ENCODE assay signal across 18 cellular contexts in the genomic region with DNA sequence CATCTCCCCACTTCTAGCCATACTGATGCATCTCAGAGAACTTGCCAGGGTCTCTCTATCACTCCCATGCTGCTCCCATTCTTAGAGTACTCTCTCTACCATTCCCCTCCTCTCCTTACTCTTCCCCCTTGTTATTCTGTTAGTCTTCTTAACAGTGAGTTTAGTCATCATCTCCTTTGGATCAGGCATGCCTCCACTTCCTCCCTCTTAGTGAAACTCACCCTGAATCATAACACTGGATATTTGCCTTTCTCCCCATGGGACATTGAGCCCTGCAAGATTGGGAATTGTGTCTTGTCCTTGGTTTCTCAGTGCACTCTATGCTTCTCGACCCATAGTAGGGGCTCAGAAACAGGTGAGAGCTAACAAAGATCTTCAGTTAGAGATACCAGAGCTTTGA.
DNase-seq lines count a peak whose midpoint lies in the region; FAIRE-seq and TF ChIP-seq lines count a peak whose summit lies in the region.
"Had no signal": no experiment of that assay in that cellular context is flagged by ENCODE, and none has a peak within 500 bp of the region (broad histone marks: within the 10 kb centered on the region; RNA-seq: fewer than 3 reads in every experiment).

No MANE protein-coding gene starts in this region.

- H3K27me3 Mint-ChIP-seq in glutamatergic neuron (ENCODE audit: unreplicated experiment), result peaks cover 5% of the 10 kb centered on the region
- peaks cover 2% of the 10 kb centered on the region for H3K27me3 Mint-ChIP-seq in progenitor cell of endocrine pancreas
- H3K27me3 Mint-ChIP-seq: type B pancreatic cell had no signal

- no peak overlapping the region for H3K27ac ChIP-seq in brain microvascular endothelial cell
- H3K27ac ChIP-seq: SJCRH30 had no signal

- H3K27me3 ChIP-seq in MG63 (no peaks in the 10 kb centered on the region), brain microvascular endothelial cell (replicated peaks) (no peaks in the 10 kb centered on the region)
- H3K27me3 ChIP-seq: SJCRH30 had no signal

- DNase-seq in AG08396 (ENCODE audit: low spot score) (peak; percentile 25), MG63 (peak; percentile 45), brain microvascular endothelial cell (peak; percentile 63), glutamatergic neuron (no peak), NCI-H774 (lab: John Stamatoyannopoulos, UW) (no peak), Ammon's horn (ENCODE audit: low spot score) (no peak), HTR-8/SVneo (ENCODE audit: insufficient read length, low spot score) (no peak), progenitor cell of endocrine pancreas (ENCODE audit: low spot score, unreplicated experiment) (no peak)
- DNase-seq: activated CD4-positive, alpha-beta T cell treated with anti-CD3 and anti-CD28 coated beads, Interleukin-2, amount 10 ng/mL, durations not matched to agents 24 days and 14 days; activated T-cell treated with anti-CD3 and anti-CD28 coated beads, Interleukin-2, amount 50 U/mL, for 1 hour; GDM1; hippocampal formation; NCI-H1048; SJCRH30 had no signal

- H3K4me3 Mint-ChIP-seq in glutamatergic neuron (ENCODE audit: unreplicated experiment), result peak overlapping the region; percentile 9
- no peak overlapping the region for H3K4me3 Mint-ChIP-seq in progenitor cell of endocrine pancreas (ENCODE audit: low read depth)
- H3K4me3 Mint-ChIP-seq: activated CD4-positive, alpha-beta T cell treated with anti-CD3 and anti-CD28 coated beads, Interleukin-2, amount 10 ng/mL, durations not matched to agents 24 days and 14 days; stimulated activated effector memory CD8-positive, alpha-beta T cell treated with anti-CD3 and anti-CD28 coated beads, Interleukin-12 subunit alpha, Interleukin-12 subunit beta, amount 100 ng/mL, for 72 hours; type B pancreatic cell had no signal

- no peaks in the 10 kb centered on the region for H3K36me3 ChIP-seq in MG63
- no peaks in the 10 kb centered on the region for H3K36me3 ChIP-seq in brain microvascular endothelial cell (replicated peaks)
- H3K36me3 ChIP-seq: SJCRH30 had no signal

- in situ Hi-C loops in brain microvascular endothelial cell (cut with HindIII; ENCODE audit: low pct_ligation_motif_present, low sequenced_read_pairs), result no loop called here

- no peak overlapping the region for H3K4me3 ChIP-seq in MG63
- no peak overlapping the region for H3K4me3 ChIP-seq in brain microvascular endothelial cell (ENCODE audit: low read depth, low read length)
- H3K4me3 ChIP-seq: SJCRH30 had no signal

- peaks cover 34% of the 10 kb centered on the region for H3K4me1 Mint-ChIP-seq in glutamatergic neuron (ENCODE audit: low read depth, unreplicated experiment)
- H3K4me1 Mint-ChIP-seq in progenitor cell of endocrine pancreas (ENCODE audit: low read depth), result peaks cover 1% of the 10 kb centered on the region
- H3K4me1 Mint-ChIP-seq: activated CD4-positive, alpha-beta T cell treated with anti-CD3 and anti-CD28 coated beads, Interleukin-2, amount 10 ng/mL, durations not matched to agents 24 days and 14 days; stimulated activated effector memory CD8-positive, alpha-beta T cell treated with anti-CD3 and anti-CD28 coated beads, Interleukin-12 subunit alpha, Interleukin-12 subunit beta, amount 100 ng/mL, for 72 hours had no signal

- H3K9me3 ChIP-seq in MG63, result no peaks in the 10 kb centered on the region
- H3K9me3 ChIP-seq: SJCRH30 had no signal

- TF ChIP-seq CTCF in brain microvascular endothelial cell (IDR thresholded peaks at IDR 0.05; ENCODE audit: low read depth, low read length, missing control alignments) (no peak), glutamatergic neuron (IDR thresholded peaks at IDR 0.05; ENCODE audit: partially characterized antibody, unreplicated experiment) (no peak), progenitor cell of endocrine pancreas (IDR thresholded peaks at IDR 0.05; ENCODE audit: unreplicated experiment) (no peak)

- peaks cover 2% of the 10 kb centered on the region for H3K9me3 Mint-ChIP-seq in glutamatergic neuron (ENCODE audit: unreplicated experiment)
- H3K9me3 Mint-ChIP-seq in progenitor cell of endocrine pancreas (ENCODE audit: low read depth), result no peaks in the 10 kb centered on the region
- H3K9me3 Mint-ChIP-seq: activated CD4-positive, alpha-beta T cell treated with anti-CD3 and anti-CD28 coated beads, Interleukin-2, amount 10 ng/mL, durations not matched to agents 24 days and 14 days; activated naive CD4-positive, alpha-beta T cell treated with anti-CD3 and anti-CD28 coated beads, Interleukin-2, amount 50 U/mL, for 72 hours had no signal

- H3K36me3 Mint-ChIP-seq in glutamatergic neuron (ENCODE audit: unreplicated experiment) (no peaks in the 10 kb centered on the region), progenitor cell of endocrine pancreas (ENCODE audit: insufficient read depth) (no peaks in the 10 kb centered on the region)
- H3K36me3 Mint-ChIP-seq: activated naive CD4-positive, alpha-beta T cell treated with anti-CD3 and anti-CD28 coated beads, Interleukin-2, amount 50 U/mL, for 72 hours; stimulated activated effector memory CD8-positive, alpha-beta T cell treated with anti-CD3 and anti-CD28 coated beads, Interleukin-12 subunit alpha, Interleukin-12 subunit beta, amount 100 ng/mL, for 72 hours; type B pancreatic cell had no signal

- FAIRE-seq in HTR-8/SVneo (lab: Jason Lieb, UNC), result no peak
- FAIRE-seq: endometrium had no signal

- H3K27ac Mint-ChIP-seq in glutamatergic neuron (ENCODE audit: unreplicated experiment), result peak overlapping the region; percentile 1
- H3K27ac Mint-ChIP-seq in progenitor cell of endocrine pancreas, result no peak overlapping the region
- H3K27ac Mint-ChIP-seq: activated CD4-positive, alpha-beta T cell treated with anti-CD3 and anti-CD28 coated beads, Interleukin-2, amount 10 ng/mL, durations not matched to agents 24 days and 14 days; activated naive CD4-positive, alpha-beta T cell treated with anti-CD3 and anti-CD28 coated beads, Interleukin-2, amount 50 U/mL, for 72 hours; stimulated activated effector memory CD8-positive, alpha-beta T cell treated with anti-CD3 and anti-CD28 coated beads, Interleukin-12 subunit alpha, Interleukin-12 subunit beta, amount 100 ng/mL, for 72 hours; type B pancreatic cell had no signal

Comparison
In these comparisons a context has a peak if more than half of its experiments do, and no peak if none do; other contexts are left out.
1. DNase-seq: peak in AG08396 (single experiment), MG63 (single experiment) and brain microvascular endothelial cell (single experiment); none in glutamatergic neuron (single experiment), NCI-H774 (single experiment), Ammon's horn (single experiment), HTR-8/SVneo (single experiment) and progenitor cell of endocrine pancreas (single experiment).